ENCODE assay signal across 1 cellular context in the genomic region with DNA sequence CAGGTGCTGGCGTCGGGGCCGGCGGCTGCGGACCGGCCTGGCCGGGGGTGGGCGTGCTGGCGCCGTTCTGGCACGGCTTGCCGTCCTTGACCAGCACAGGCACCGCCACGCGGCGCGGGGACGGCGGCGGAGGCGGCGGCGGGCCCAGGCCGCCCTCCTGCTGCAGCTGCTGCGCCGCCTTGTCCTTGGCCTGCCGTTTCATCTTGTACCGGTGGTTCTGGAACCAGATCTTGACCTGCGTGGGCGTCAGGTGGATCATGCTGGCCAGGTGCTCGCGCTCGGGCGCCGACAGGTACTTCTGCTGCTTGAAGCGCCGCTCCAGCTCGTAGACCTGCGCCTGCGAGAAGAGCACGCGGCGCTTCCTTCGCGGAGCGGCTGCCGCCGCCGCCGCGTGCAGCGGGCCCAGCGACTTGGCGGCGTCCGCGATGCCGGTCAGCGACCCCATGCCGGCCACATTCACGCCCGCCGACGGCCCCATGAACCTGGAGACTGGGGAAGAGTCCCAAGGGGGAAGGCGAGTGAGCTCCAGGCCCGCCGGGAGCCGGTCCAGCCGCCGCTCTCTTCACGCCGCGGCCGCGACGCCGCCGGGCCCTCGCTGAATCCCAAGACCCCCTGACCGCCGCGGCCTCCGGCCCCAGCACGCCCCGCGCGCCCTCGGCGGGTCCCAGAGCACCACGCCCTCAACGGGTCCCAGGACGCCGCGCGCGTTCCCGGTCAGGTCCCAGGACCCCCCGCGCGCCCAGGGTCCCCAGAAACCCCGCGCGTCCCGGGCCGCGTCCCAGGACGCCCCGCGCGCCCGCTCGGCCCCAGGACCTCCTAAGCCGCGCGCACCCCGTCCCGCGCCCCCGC.
TF ChIP-seq lines count a peak whose summit lies in the region.

No MANE protein-coding gene starts in this region.

TF ChIP-seq in IMR-90, 13 proteins besides CTCF, POLR2A, EP300 and RAD21:
- TF ChIP-seq, protein P1, sequence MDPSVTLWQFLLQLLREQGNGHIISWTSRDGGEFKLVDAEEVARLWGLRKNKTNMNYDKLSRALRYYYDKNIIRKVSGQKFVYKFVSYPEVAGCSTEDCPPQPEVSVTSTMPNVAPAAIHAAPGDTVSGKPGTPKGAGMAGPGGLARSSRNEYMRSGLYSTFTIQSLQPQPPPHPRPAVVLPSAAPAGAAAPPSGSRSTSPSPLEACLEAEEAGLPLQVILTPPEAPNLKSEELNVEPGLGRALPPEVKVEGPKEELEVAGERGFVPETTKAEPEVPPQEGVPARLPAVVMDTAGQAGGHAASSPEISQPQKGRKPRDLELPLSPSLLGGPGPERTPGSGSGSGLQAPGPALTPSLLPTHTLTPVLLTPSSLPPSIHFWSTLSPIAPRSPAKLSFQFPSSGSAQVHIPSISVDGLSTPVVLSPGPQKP (IDR thresholded peaks at IDR 0.05; ENCODE audit: borderline replicate concordance, low read depth, low read length) = no peak
- TF ChIP-seq MAFK (IDR thresholded peaks at IDR 0.05; ENCODE audit: low read depth, low read length) (no peak), CHD1 (IDR thresholded peaks at IDR 0.05; ENCODE audit: low read depth, low read length) (no peak), MXI1 (IDR thresholded peaks at IDR 0.05; ENCODE audit: borderline replicate concordance, low read depth, low read length) (no peak), RCOR1 (IDR thresholded peaks at IDR 0.05; ENCODE audit: insufficient replicate concordance, low read length) (no peak), FOS (IDR thresholded peaks at IDR 0.05; ENCODE audit: low read depth, low read length) (no peak), MAZ (IDR thresholded peaks at IDR 0.05; ENCODE audit: borderline replicate concordance, low read depth, low read length) (no peak)
- TF ChIP-seq, protein P2, sequence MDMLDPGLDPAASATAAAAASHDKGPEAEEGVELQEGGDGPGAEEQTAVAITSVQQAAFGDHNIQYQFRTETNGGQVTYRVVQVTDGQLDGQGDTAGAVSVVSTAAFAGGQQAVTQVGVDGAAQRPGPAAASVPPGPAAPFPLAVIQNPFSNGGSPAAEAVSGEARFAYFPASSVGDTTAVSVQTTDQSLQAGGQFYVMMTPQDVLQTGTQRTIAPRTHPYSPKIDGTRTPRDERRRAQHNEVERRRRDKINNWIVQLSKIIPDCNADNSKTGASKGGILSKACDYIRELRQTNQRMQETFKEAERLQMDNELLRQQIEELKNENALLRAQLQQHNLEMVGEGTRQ (IDR thresholded peaks at IDR 0.05; ENCODE audit: low read depth, low read length) = no peak
